ENCODE assay signal across 1 cellular context in genomic region chr9:125705893-125706292, GRCh38.
TF ChIP-seq lines count a peak whose summit lies in the region.

No MANE protein-coding gene starts in this region.

TF ChIP-seq in HCT116, 20 proteins besides CTCF, POLR2A, EP300 and RAD21 (continued from another document):
- TF ChIP-seq ATF3 (IDR thresholded peaks at IDR 0.05) = no peak
